Comparison of ENCODE assay signal across 14 cellular contexts in the genomic region with DNA sequence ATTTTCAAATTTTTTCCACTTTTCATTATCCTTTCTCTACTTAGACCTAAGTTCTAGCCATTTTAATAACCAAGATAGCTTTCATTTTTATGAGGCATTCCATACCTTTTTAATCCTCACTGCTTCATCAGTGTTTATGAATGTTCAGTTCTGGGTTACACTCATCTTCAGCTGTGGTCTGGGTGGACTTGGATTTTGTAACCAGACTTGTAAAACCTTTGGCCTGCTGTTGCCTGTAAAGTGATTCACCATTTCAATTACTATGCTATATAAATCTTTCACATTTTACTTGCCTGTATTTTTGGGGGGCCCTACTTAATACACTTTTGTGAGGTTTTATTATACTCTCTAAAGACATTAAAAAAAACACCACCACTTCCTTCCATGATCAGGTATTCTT. TPM values are rescaled to one million over a fixed set of nuclear protein-coding genes. Genes with fewer than 3 reads are reported as not detected.
DNase-seq lines count a peak whose midpoint lies in the region; ATAC-seq and TF ChIP-seq lines count a peak whose summit lies in the region.
"Had no signal": no experiment of that assay in that cellular context is flagged by ENCODE, and none has a peak within 500 bp of the region (broad histone marks: within the 10 kb centered on the region; RNA-seq: fewer than 3 reads in every experiment).

No MANE protein-coding gene starts in this region.

- no peak overlapping the region for H4K5ac ChIP-seq in IMR-90 (ENCODE audit: low read depth, low read length)

- 0 out of 2 replicates have a peak, but pooled peaks cover 3% of the 10 kb centered on the region for H3K9me1 ChIP-seq in IMR-90 (ENCODE audit: insufficient read depth, low read length)

- H3K79me1 ChIP-seq in IMR-90 (ENCODE audit: low read depth in 1 of 2, low read length in 2 of 2): peaks cover 8 to 22% of the 10 kb centered on the region in 2 experiments

- no peaks in the 10 kb centered on the region for H3K9me3 ChIP-seq in IMR-90 (ENCODE audit: control insufficient read depth, insufficient read depth, low read length)

- H2BK5ac ChIP-seq in IMR-90 (ENCODE audit: low read depth, low read length, poor library complexity, severe bottlenecking): no peak overlapping the region

- no peak overlapping the region for H3K56ac ChIP-seq in IMR-90 (ENCODE audit: extremely low read depth, insufficient read depth, low read length)

- H2BK20ac ChIP-seq in IMR-90 (ENCODE audit: low read depth, low read length): no peak overlapping the region

- no peak overlapping the region for H2BK120ac ChIP-seq in IMR-90 (ENCODE audit: low read depth, low read length)

- no peak overlapping the region for H4K91ac ChIP-seq in IMR-90 (ENCODE audit: insufficient read depth, low read depth, low read length)

- no peak overlapping the region for H2AFZ ChIP-seq in IMR-90 (replicated peaks; ENCODE audit: low read length, poor library complexity)
- H2AFZ ChIP-seq: PC-9 had no signal

- H4K20me1 ChIP-seq in IMR-90 (ENCODE audit: insufficient read depth, low read length): no peaks in the 10 kb centered on the region; the same call in 1 of the 2 replicates
- H4K20me1 ChIP-seq: BLaER1 had no signal

- no peak overlapping the region for H2AK5ac ChIP-seq in IMR-90 (ENCODE audit: low read depth, low read length)

- DNase-seq in AG08395 (ENCODE audit: low spot score): peak; percentile 67
- peak; percentile 89 for DNase-seq in IMR-90
- DNase-seq in cardiac fibroblast (ENCODE audit: low read depth in 2 of 2): peak; percentile 46 to 87
- peak; percentile 51 for DNase-seq in myocyte (ENCODE audit: low read depth)
- DNase-seq in NCI-H345 treated with DMSO at 0.1 percent for 48 hours (lab: John Stamatoyannopoulos, UW; ENCODE audit: unreplicated experiment): no peak
- DNase-seq in GM13977 (ENCODE audit: low spot score): no peak
- no peak for DNase-seq in DMS79 (lab: John Stamatoyannopoulos, UW)
- DNase-seq: activated CD8-positive, alpha-beta T cell treated with anti-CD3 and anti-CD28 coated beads, Interleukin-2, amount 10 ng/mL, durations not matched to agents 7 days and 5 days; H9; hippocampal formation; midbrain had no signal

- H3K9ac ChIP-seq in IMR-90 (ENCODE audit: low read depth, low read length): no peak overlapping the region
- H3K9ac ChIP-seq: BLaER1 had no signal

- H4K8ac ChIP-seq in IMR-90 (ENCODE audit: low read depth in 2 of 2, low read length in 2 of 2): no peak overlapping the region

- TF ChIP-seq POLR2A in IMR-90 (IDR thresholded peaks at IDR 0.05; ENCODE audit: low read depth, low read length): no peak

- no peaks in the 10 kb centered on the region for H3K27me3 ChIP-seq in IMR-90 (ENCODE audit: control insufficient read depth, insufficient read depth, low read length)
- H3K27me3 ChIP-seq: BLaER1 had no signal

- CTCF ChIA-PET in IMR-90 (lab: Yijun Ruan, JAX): no interaction called here

- TF ChIP-seq CTCF in IMR-90 (conservative IDR thresholded peaks at IDR 0.05; ENCODE audit: low read depth, low read length) (no peak), cardiac fibroblast (IDR thresholded peaks at IDR 0.05; ENCODE audit: low read depth, low read length) (no peak), GM13977 (IDR thresholded peaks at IDR 0.05; ENCODE audit: extremely low read depth, insufficient read depth, missing control alignments) (no peak)

- peaks cover 8% of the 10 kb centered on the region for H3K4me1 ChIP-seq in IMR-90 (ENCODE audit: control insufficient read depth, insufficient read depth, low read length)

- no peak overlapping the region for H2AK9ac ChIP-seq in IMR-90 (replicated peaks; ENCODE audit: low read depth, low read length, poor library complexity)

- no peaks in the 10 kb centered on the region; the same call in 1 of the 2 replicates for H3K36me3 ChIP-seq in IMR-90 (ENCODE audit: control insufficient read depth, insufficient read depth, low read length)

- POLR2A ChIA-PET in IMR-90 (lab: Charles Lee; ENCODE audit: unreplicated experiment): no interaction called here

- ATAC-seq in IMR-90 (ENCODE audit: low read depth) (peak; percentile 81), GM21737 (IDR thresholded peaks at IDR 0.05; ENCODE audit: unreplicated experiment) (no peak)
- ATAC-seq: activated CD8-positive, alpha-beta T cell treated with anti-CD3 and anti-CD28 coated beads, Interleukin-2, amount 10 ng/mL, durations not matched to agents 7 days and 5 days had no signal

- H3K27ac ChIP-seq in IMR-90 (ENCODE audit: insufficient read depth, low read length): no peak overlapping the region
- H3K27ac ChIP-seq: BLaER1, PC-9 had no signal

- no peak overlapping the region for H3K4ac ChIP-seq in IMR-90 (ENCODE audit: low read depth, low read length)

- in situ Hi-C loops in IMR-90 (cut with MboI; ENCODE audit: low sequenced_read_pairs) (no loop called here), GM13977 (cut with MboI; ENCODE audit: low pct_unique_long_range_greater_than_20kb, low sequenced_read_pairs, unreplicated experiment) (no loop called here)

- H3K14ac ChIP-seq in IMR-90 (replicated peaks; ENCODE audit: low read depth, low read length): no peak overlapping the region

- peak overlapping the region; percentile 35; the same call in 1 of the 2 replicates for H3K4me2 ChIP-seq in IMR-90 (ENCODE audit: low read depth, low read length)
- H3K4me2 ChIP-seq: BLaER1, PC-9 had no signal

- H2BK15ac ChIP-seq in IMR-90 (ENCODE audit: low read depth, low read length): no peak overlapping the region

- intact Hi-C loops in IMR-90 (cut with micrococcal nuclease): loop anchor here (5.0 kb wide), 1 partner anchor 39 kb away; no protein-coding TSS in a partner anchor

- dilution Hi-C loops in IMR-90 (cut with HindIII; ENCODE audit: low sequenced_read_pairs, unreplicated experiment): no loop called here

- BruUV-seq in IMR-90 (replicated peaks; lab: Mats Ljungman, UMichigan): no TSS peak

- H3K18ac ChIP-seq in IMR-90 (ENCODE audit: low read depth, low read length): no peak overlapping the region

- H3K23ac ChIP-seq in IMR-90 (ENCODE audit: low read depth, low read length): no peak overlapping the region

- H3K4me3 ChIP-seq in IMR-90 (ENCODE audit: insufficient read depth, low read depth, low read length) (no peak overlapping the region), cardiac fibroblast (replicated peaks in 1 of 2; ENCODE audit: low read depth in 2 of 2, low read length in 2 of 2) (no peak overlapping the region)
- H3K4me3 ChIP-seq: BLaER1, PC-9 had no signal

- TF ChIP-seq RAD21 in IMR-90 (IDR thresholded peaks at IDR 0.05; ENCODE audit: low read length): no peak

TF ChIP-seq in IMR-90, 13 proteins besides CTCF, POLR2A, EP300 and RAD21:
- TF ChIP-seq FOS (IDR thresholded peaks at IDR 0.05; ENCODE audit: low read depth, low read length) (peak; percentile 60; the same call in 1 of the 2 replicates), CEBPB (IDR thresholded peaks at IDR 0.05; ENCODE audit: low read depth, low read length) (peak; percentile 48; the same call in 1 of the 2 replicates), RCOR1 (IDR thresholded peaks at IDR 0.05; ENCODE audit: insufficient replicate concordance, low read length) (no peak), RFX5 (IDR thresholded peaks at IDR 0.05; ENCODE audit: low read depth, low read length) (no peak), BHLHE40 (IDR thresholded peaks at IDR 0.05; ENCODE audit: low read depth, low read length) (no peak), NFE2L2 (IDR thresholded peaks at IDR 0.05; ENCODE audit: low read depth, low read length) (no peak)

RNA-seq across cellular contexts. Expression of a gene that starts 46.2 kb away (rescaled TPM):
- total RNA-seq in IMR-90 (2012; rRNA removed) (23.3 and 30.8 TPM in 2 replicates), myocyte (37.0 and 53.6 TPM in 2 replicates)
- 7.2 and 9.3 TPM in 2 replicates for polyA plus RNA-seq in IMR-90 (2012; rRNA removed)
- polyA plus RNA-seq in IMR-90 (2012; cell fraction: cytosol; rRNA removed): 1.8 and 2.7 TPM in 2 replicates
- 1.2 and 16.3 TPM in 2 replicates for polyA plus RNA-seq in IMR-90 (2012; cell fraction: nucleus; rRNA removed; ENCODE audit: low replicate concordance)
- 21.9 TPM for polyA plus RNA-seq in myocyte (2012)

Comparison
In these comparisons a context has a peak if more than half of its experiments do, and no peak if none do; other contexts are left out.
1. DNase-seq: peak in AG08395 (single experiment), IMR-90 (single experiment), cardiac fibroblast (2 of 2) and myocyte (single experiment); none in NCI-H345 treated with DMSO at 0.1 percent for 48 hours (single experiment), GM13977 (single experiment) and DMS79 (single experiment).